17 cellular contexts compared by ENCODE assay signal in genomic region chr6:90646936-90647335, GRCh38.
"Had no signal": no experiment of that assay in that cellular context is flagged by ENCODE, and none has a peak within 500 bp of the region (broad histone marks: within the 10 kb centered on the region; RNA-seq: fewer than 3 reads in every experiment).

No MANE protein-coding gene starts in this region.

- H3K4me3 ChIP-seq: body of pancreas, lung, sigmoid colon, stomach had no signal

- H3K27ac Mint-ChIP-seq: activated naive CD8-positive, alpha-beta T cell treated with anti-CD3 and anti-CD28 coated beads, Interleukin-2, amount 10 ng/mL, durations not matched to agents 7 days and 5 days; activated T-helper 17 cell treated with anti-CD3 and anti-CD28 coated beads, Interleukin-2, amount 50 U/mL, for 72 hours; mesothelial cell of epicardium; nephron; stimulated activated effector memory CD8-positive, alpha-beta T cell treated with anti-CD3 and anti-CD28 coated beads, Interleukin-12 subunit alpha, Interleukin-12 subunit beta, amount 100 ng/mL, for 72 hours; type B pancreatic cell had no signal

- DNase-seq: activated CD4-positive, alpha-beta T cell treated with anti-CD3 and anti-CD28 coated beads, Interleukin-2, amount 50 U/mL, for 48 hours; activated naive CD4-positive, alpha-beta T cell treated with Interleukin-2 at 50 U/mL for 16 hours; activated naive CD8-positive, alpha-beta T cell treated with anti-CD3 and anti-CD28 coated beads, Interleukin-2, amount 10 ng/mL, durations not matched to agents 7 days and 5 days; body of pancreas; left colon; nucleus accumbens; posterior cingulate gyrus; sigmoid colon; stimulated activated CD4-positive, alpha-beta T cell treated with anti-CD3 and anti-CD28 coated beads, Interleukin-4, amount 100 ng/mL, for 24 hours; stomach; WERI-Rb-1 had no signal

- H3K4me1 ChIP-seq: body of pancreas, sigmoid colon, stomach had no signal

- H3K36me3 Mint-ChIP-seq: activated naive CD8-positive, alpha-beta T cell treated with anti-CD3 and anti-CD28 coated beads, Interleukin-2, amount 10 ng/mL, durations not matched to agents 7 days and 5 days; mesothelial cell of epicardium; stimulated activated effector memory CD8-positive, alpha-beta T cell treated with anti-CD3 and anti-CD28 coated beads, Interleukin-12 subunit alpha, Interleukin-12 subunit beta, amount 100 ng/mL, for 72 hours; type B pancreatic cell had no signal

- ATAC-seq: activated T-helper 17 cell treated with anti-CD3 and anti-CD28 coated beads, Interleukin-2, amount 50 U/mL, for 72 hours; body of pancreas; left colon; stimulated activated effector memory CD8-positive, alpha-beta T cell treated with anti-CD3 and anti-CD28 coated beads, Interleukin-12 subunit alpha, Interleukin-12 subunit beta, amount 100 ng/mL, for 72 hours had no signal

- H3K4me3 Mint-ChIP-seq: activated naive CD8-positive, alpha-beta T cell treated with anti-CD3 and anti-CD28 coated beads, Interleukin-2, amount 10 ng/mL, durations not matched to agents 7 days and 5 days; activated T-helper 17 cell treated with anti-CD3 and anti-CD28 coated beads, Interleukin-2, amount 50 U/mL, for 72 hours; mesothelial cell of epicardium; nephron; stimulated activated effector memory CD8-positive, alpha-beta T cell treated with anti-CD3 and anti-CD28 coated beads, Interleukin-12 subunit alpha, Interleukin-12 subunit beta, amount 100 ng/mL, for 72 hours; type B pancreatic cell had no signal

- H3K9me3 ChIP-seq: body of pancreas, sigmoid colon, stomach had no signal

- H3K27ac ChIP-seq: body of pancreas, sigmoid colon, stomach, WERI-Rb-1 had no signal

- H3K27me3 ChIP-seq: body of pancreas, sigmoid colon, stomach had no signal

- H3K9me3 Mint-ChIP-seq: activated naive CD8-positive, alpha-beta T cell treated with anti-CD3 and anti-CD28 coated beads, Interleukin-2, amount 10 ng/mL, durations not matched to agents 7 days and 5 days; activated T-helper 17 cell treated with anti-CD3 and anti-CD28 coated beads, Interleukin-2, amount 50 U/mL, for 72 hours; mesothelial cell of epicardium; nephron; stimulated activated effector memory CD8-positive, alpha-beta T cell treated with anti-CD3 and anti-CD28 coated beads, Interleukin-12 subunit alpha, Interleukin-12 subunit beta, amount 100 ng/mL, for 72 hours; type B pancreatic cell had no signal

- H3K4me1 Mint-ChIP-seq: activated naive CD8-positive, alpha-beta T cell treated with anti-CD3 and anti-CD28 coated beads, Interleukin-2, amount 10 ng/mL, durations not matched to agents 7 days and 5 days; activated T-helper 17 cell treated with anti-CD3 and anti-CD28 coated beads, Interleukin-2, amount 50 U/mL, for 72 hours; stimulated activated effector memory CD8-positive, alpha-beta T cell treated with anti-CD3 and anti-CD28 coated beads, Interleukin-12 subunit alpha, Interleukin-12 subunit beta, amount 100 ng/mL, for 72 hours had no signal

- H3K36me3 ChIP-seq: sigmoid colon, stomach, WERI-Rb-1 had no signal
